In genomic region chr1:10694274-10694632, GRCh38 we compare ENCODE assay signal across 8 cellular contexts.
DNase-seq lines count a peak whose midpoint lies in the region; ATAC-seq lines count a peak whose summit lies in the region.

No MANE protein-coding gene starts in this region.

- H3K36me3 ChIP-seq in adipocyte (ENCODE audit: control insufficient read depth, insufficient read depth, low read length, severe bottlenecking) (no peaks in the 10 kb centered on the region), iPS-20b (ENCODE audit: insufficient read depth, low read depth, low read length) (no peaks in the 10 kb centered on the region)

- H3K9me3 ChIP-seq in adipocyte (ENCODE audit: control insufficient read depth, low read length) (no peaks in the 10 kb centered on the region), iPS-20b (ENCODE audit: insufficient read depth, low read depth, low read length) (no peaks in the 10 kb centered on the region)

- peaks cover 45% of the 10 kb centered on the region for H3K27me3 ChIP-seq in adipocyte (replicated peaks; ENCODE audit: control insufficient read depth, insufficient read depth, low read length)
- H3K27me3 ChIP-seq in iPS-20b (ENCODE audit: insufficient read depth, low read length): peaks cover 25% of the 10 kb centered on the region

- H3K4me3 ChIP-seq in adipocyte (ENCODE audit: low read length) (peak overlapping the region; percentile 77), iPS-20b (ENCODE audit: low read length) (peak overlapping the region; percentile 67)

- no peak overlapping the region for H3K27ac ChIP-seq in iPS-20b (ENCODE audit: low read length)

- H3K4me1 ChIP-seq in adipocyte (ENCODE audit: control insufficient read depth, insufficient read depth, low read length) (no peaks in the 10 kb centered on the region), iPS-20b (ENCODE audit: insufficient read depth, low read length) (no peaks in the 10 kb centered on the region; the same call in 1 of the 2 replicates)

- DNase-seq in NCI-H1694 treated with DMSO at 0.1 percent for 48 hours (lab: John Stamatoyannopoulos, UW): peak; percentile 27
- DNase-seq in NCI-H1694 (lab: John Stamatoyannopoulos, UW): no peak
- peak; percentile 84 for DNase-seq in RPMI8226
- DNase-seq in adipocyte (ENCODE audit: low read depth): peak; percentile 62
- peak; percentile 28 to 44 for DNase-seq in stimulated activated CD4-positive, alpha-beta T cell treated with anti-CD3 and anti-CD28 coated beads, Interleukin-4, amount 100 ng/mL, for 48 hours (ENCODE audit: low read depth in 2 of 2)

- ATAC-seq in HG02981 (IDR thresholded peaks at IDR 0.05; ENCODE audit: unreplicated experiment) (peak; percentile 49), GM19463 (IDR thresholded peaks at IDR 0.05; ENCODE audit: unreplicated experiment) (no peak)

- no peak overlapping the region for H3K9ac ChIP-seq in adipocyte (ENCODE audit: low read length)
- no peak overlapping the region for H3K9ac ChIP-seq in iPS-20b (ENCODE audit: low read depth, low read length)
